1 cellular context compared by ENCODE assay signal in the genomic region with DNA sequence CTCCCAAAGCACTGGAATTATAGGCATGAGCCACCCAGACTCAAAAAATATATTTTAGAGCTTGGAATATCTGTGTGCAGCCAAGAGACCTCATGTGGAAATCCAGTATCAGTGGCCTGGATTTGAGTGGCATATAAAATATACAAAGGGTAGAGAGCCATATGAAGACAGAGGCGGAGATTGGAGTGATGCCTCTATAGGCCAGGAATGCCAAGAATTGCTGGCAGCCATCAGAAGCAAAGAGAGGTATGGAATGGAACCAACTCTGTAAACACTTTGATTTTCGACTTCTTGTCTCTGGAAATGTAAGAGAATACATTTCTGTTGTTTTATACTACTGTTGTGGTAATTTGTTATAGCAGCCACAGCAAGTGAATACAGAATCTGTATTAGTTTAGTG.
TF ChIP-seq lines count a peak whose summit lies in the region.

No MANE protein-coding gene starts in this region.

TF ChIP-seq in IMR-90, 13 proteins besides CTCF, POLR2A, EP300 and RAD21:
- no peak for TF ChIP-seq RCOR1 (IDR thresholded peaks at IDR 0.05; ENCODE audit: insufficient replicate concordance, low read length)
- no peak for TF ChIP-seq CHD1 (IDR thresholded peaks at IDR 0.05; ENCODE audit: low read depth, low read length)
- no peak for TF ChIP-seq BHLHE40 (IDR thresholded peaks at IDR 0.05; ENCODE audit: low read depth, low read length)
